ENCODE assay signal across 21 cellular contexts in the genomic region with DNA sequence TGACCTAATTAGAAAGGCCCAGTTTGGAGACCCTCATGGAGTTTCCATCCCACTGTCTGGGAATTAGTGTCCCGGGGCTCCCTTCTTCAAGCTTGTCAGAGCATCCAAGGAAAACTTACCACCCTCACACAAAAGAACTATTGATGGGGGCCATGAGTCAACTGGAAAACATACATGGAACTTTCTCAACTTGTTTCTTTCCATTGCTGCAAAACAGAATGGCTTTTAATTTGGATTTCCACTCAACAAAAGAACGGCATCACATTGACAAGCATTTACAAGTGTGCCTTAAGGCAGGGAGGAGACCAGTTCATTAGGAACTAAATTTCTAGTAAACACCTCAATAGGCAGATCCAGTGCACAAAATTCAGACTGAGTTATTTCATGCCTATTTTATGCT.
A peak's percentile ranks its signal among the peaks of the same experiment; 100 is the strongest.
DNase-seq lines count a peak whose midpoint lies in the region; ATAC-seq lines count a peak whose summit lies in the region.
"Had no signal": no experiment of that assay in that cellular context is flagged by ENCODE, and none has a peak within 500 bp of the region (broad histone marks: within the 10 kb centered on the region; RNA-seq: fewer than 3 reads in every experiment).

No MANE protein-coding gene starts in this region.

- no peaks in the 10 kb centered on the region for H3K4me1 Mint-ChIP-seq in natural killer cell treated with Interleukin-12 subunit alpha and Interleukin-12 subunit beta and Interleukin-15 and Interleukin-18, amount 100 ng/mL, for 72 hours (ENCODE audit: low read depth in 2 of 2)
- H3K4me1 Mint-ChIP-seq in CD4-positive, alpha-beta memory T cell = no peaks in the 10 kb centered on the region

- H3K4me3 ChIP-seq in mesodermal cell (ENCODE audit: extremely low read depth, insufficient read depth, low read length, poor library complexity, severe bottlenecking) = no peak overlapping the region
- H3K4me3 ChIP-seq in CD4-positive, alpha-beta memory T cell (ENCODE audit: low read length in 2 of 2) = no peak overlapping the region
- H3K4me3 ChIP-seq: K562, Peyer's patch had no signal

- H3K27ac ChIP-seq in mesodermal cell (ENCODE audit: low read depth, low read length, severe bottlenecking) = peak overlapping the region; percentile 29
- H3K27ac ChIP-seq in CD4-positive, alpha-beta memory T cell (ENCODE audit: low read depth, low read length) = no peak overlapping the region
- H3K27ac ChIP-seq: Peyer's patch had no signal

- in situ Hi-C loops in SK-MEL-5 (cut with HindIII; ENCODE audit: low pct_unique_long_range_greater_than_20kb, low sequenced_read_pairs) = no loop called here

- POLR2A ChIA-PET in CD4-positive, alpha-beta memory T cell (lab: Charles Lee; ENCODE audit: partially characterized antibody) = no interaction called here

- peaks cover 15% of the 10 kb centered on the region for H3K36me3 Mint-ChIP-seq in natural killer cell treated with Interleukin-12 subunit alpha and Interleukin-12 subunit beta and Interleukin-15 and Interleukin-18, amount 100 ng/mL, for 72 hours
- H3K36me3 Mint-ChIP-seq in CD4-positive, alpha-beta memory T cell = no peaks in the 10 kb centered on the region
- H3K36me3 Mint-ChIP-seq: CD8-positive, alpha-beta T cell had no signal

- peaks cover 0 to 17% of the 10 kb centered on the region in 2 donors for H3K27me3 Mint-ChIP-seq in natural killer cell treated with Interleukin-12 subunit alpha and Interleukin-12 subunit beta and Interleukin-15 and Interleukin-18, amount 100 ng/mL, for 72 hours
- peaks cover 0 to 1% of the 10 kb centered on the region in 2 donors for H3K27me3 Mint-ChIP-seq in CD4-positive, alpha-beta memory T cell

- WGBS in mesodermal cell (ENCODE audit: insufficient coverage in 2 of 2), 2 experiments = 75 to 100% methylated on average over 1 of the region's 2 CpGs

- peaks cover 10% of the 10 kb centered on the region for H3K9me3 ChIP-seq in mesodermal cell (ENCODE audit: control insufficient read depth, low read length)
- H3K9me3 ChIP-seq in CD4-positive, alpha-beta memory T cell (ENCODE audit: control insufficient read depth in 1 of 2, low read length in 2 of 2) = peaks cover 0 to 4% of the 10 kb centered on the region in 2 donors
- H3K9me3 ChIP-seq: SK-N-SH had no signal

- H3K27me3 ChIP-seq in CD4-positive, alpha-beta memory T cell (ENCODE audit: insufficient read depth, low read length) = no peaks in the 10 kb centered on the region
- H3K27me3 ChIP-seq: Peyer's patch had no signal

- DNase-seq in COLO829 (ENCODE audit: low spot score) = peak; percentile 77
- peak; percentile 5 for DNase-seq in DMS79 (lab: John Stamatoyannopoulos, UW)
- peak; percentile 18 for DNase-seq in SK-MEL-5 (ENCODE audit: low read depth, low spot score)
- DNase-seq in natural killer cell treated with Interleukin-12 subunit alpha and Interleukin-12 subunit beta and Interleukin-15 and Interleukin-18, amount 100 ng/mL, for 72 hours (ENCODE audit: low spot score) = no peak
- DNase-seq in CD4-positive, alpha-beta memory T cell = no peak
- DNase-seq: C1 segment of cervical spinal cord; CD8-positive, alpha-beta T cell; DMS 273 treated with DMSO at 0.1 percent for 48 hours; DND-41; H7; MV-4-11; NCI-H446 treated with DMSO at 0.1 percent for 48 hours; NCI-H526; OCI-M1; Peyer's patch; SIG-M5; SK-N-SH; SW 1271 had no signal

- H3K4me3 Mint-ChIP-seq in natural killer cell treated with Interleukin-12 subunit alpha and Interleukin-12 subunit beta and Interleukin-15 and Interleukin-18, amount 100 ng/mL, for 72 hours = no peak overlapping the region
- no peak overlapping the region for H3K4me3 Mint-ChIP-seq in CD4-positive, alpha-beta memory T cell
- H3K4me3 Mint-ChIP-seq: CD8-positive, alpha-beta T cell had no signal

- H3K9me3 Mint-ChIP-seq in natural killer cell treated with Interleukin-12 subunit alpha and Interleukin-12 subunit beta and Interleukin-15 and Interleukin-18, amount 100 ng/mL, for 72 hours = peaks cover 4% of the 10 kb centered on the region
- peaks cover 2 to 18% (median 12%) of the 10 kb centered on the region in 8 donors for H3K9me3 Mint-ChIP-seq in CD4-positive, alpha-beta memory T cell

- intact Hi-C loops in CD4-positive, alpha-beta memory T cell (cut with micrococcal nuclease) = no loop called here

- no peak overlapping the region for H3K27ac Mint-ChIP-seq in natural killer cell treated with Interleukin-12 subunit alpha and Interleukin-12 subunit beta and Interleukin-15 and Interleukin-18, amount 100 ng/mL, for 72 hours
- H3K27ac Mint-ChIP-seq in CD4-positive, alpha-beta memory T cell = no peak overlapping the region
- H3K27ac Mint-ChIP-seq: CD8-positive, alpha-beta T cell had no signal

- CTCF ChIA-PET in CD4-positive, alpha-beta memory T cell (lab: Charles Lee; ENCODE audit: partially characterized antibody) = no interaction called here

- no peaks in the 10 kb centered on the region for H3K36me3 ChIP-seq in mesodermal cell (ENCODE audit: control insufficient read depth, insufficient read depth, low read length)
- no peaks in the 10 kb centered on the region for H3K36me3 ChIP-seq in CD4-positive, alpha-beta memory T cell (ENCODE audit: insufficient read depth, low read length)
- H3K36me3 ChIP-seq: Peyer's patch had no signal

- no peak for ATAC-seq in natural killer cell treated with Interleukin-12 subunit alpha and Interleukin-12 subunit beta and Interleukin-15 and Interleukin-18, amount 100 ng/mL, for 72 hours
- no peak for ATAC-seq in HG02588 (IDR thresholded peaks at IDR 0.05; ENCODE audit: unreplicated experiment)
- ATAC-seq: CD8-positive, alpha-beta T cell; K562 had no signal

- H3K4me1 ChIP-seq in mesodermal cell (ENCODE audit: control insufficient read depth, insufficient read depth, low read length, poor library complexity, severe bottlenecking) = no peaks in the 10 kb centered on the region
- no peaks in the 10 kb centered on the region for H3K4me1 ChIP-seq in CD4-positive, alpha-beta memory T cell (ENCODE audit: insufficient read depth, low read length)
- H3K4me1 ChIP-seq: Peyer's patch had no signal

Comparison
In these comparisons a context has a peak if more than half of its experiments do, and no peak if none do; other contexts are left out.
1. DNase-seq: peak in COLO829 (single experiment), DMS79 (single experiment) and SK-MEL-5 (single experiment); none in natural killer cell treated with Interleukin-12 subunit alpha and Interleukin-12 subunit beta and Interleukin-15 and Interleukin-18, amount 100 ng/mL, for 72 hours (single experiment) and CD4-positive, alpha-beta memory T cell (0 of 5).